ENCODE assay signal across 8 cellular contexts in genomic region chr2:109218087-109218791, GRCh38.
DNase-seq lines count a peak whose midpoint lies in the region; ATAC-seq, FAIRE-seq and TF ChIP-seq lines count a peak whose summit lies in the region.

No MANE protein-coding gene starts in this region.

- H3K27ac Mint-ChIP-seq in activated CD4-positive, alpha-beta T cell treated with anti-CD3 and anti-CD28 coated beads, Interleukin-2, amount 10 ng/mL, durations not matched to agents 7 days and 5 days, result peak overlapping the region; percentile 48
- H3K27ac Mint-ChIP-seq in chondrocyte (ENCODE audit: unreplicated experiment), result peak overlapping the region; percentile 82

- FAIRE-seq in H54 (lab: Jason Lieb, UNC), result no peak

- POLR2A ChIA-PET in activated CD4-positive, alpha-beta T cell treated with anti-CD3 and anti-CD28 coated beads, Interleukin-2, amount 10 ng/mL, durations not matched to agents 7 days and 5 days (lab: Charles Lee), result no interaction called here

- ATAC-seq in HG03139 (IDR thresholded peaks at IDR 0.05; ENCODE audit: unreplicated experiment) (peak; percentile 43), HG03196 (IDR thresholded peaks at IDR 0.05; ENCODE audit: unreplicated experiment) (no peak)

- TF ChIP-seq CTCF in chondrocyte (IDR thresholded peaks at IDR 0.05), result no peak

- no peak overlapping the region for H3K4me3 Mint-ChIP-seq in activated CD4-positive, alpha-beta T cell treated with anti-CD3 and anti-CD28 coated beads, Interleukin-2, amount 10 ng/mL, durations not matched to agents 7 days and 5 days
- no peak overlapping the region for H3K4me3 Mint-ChIP-seq in chondrocyte (ENCODE audit: unreplicated experiment)

- H3K27me3 Mint-ChIP-seq in activated CD4-positive, alpha-beta T cell treated with anti-CD3 and anti-CD28 coated beads, Interleukin-2, amount 10 ng/mL, durations not matched to agents 7 days and 5 days, result peaks cover 68% of the 10 kb centered on the region
- no peaks in the 10 kb centered on the region for H3K27me3 Mint-ChIP-seq in chondrocyte (ENCODE audit: low read depth)

- H3K36me3 Mint-ChIP-seq in activated CD4-positive, alpha-beta T cell treated with anti-CD3 and anti-CD28 coated beads, Interleukin-2, amount 10 ng/mL, durations not matched to agents 7 days and 5 days (ENCODE audit: low read depth), result peaks cover 2% of the 10 kb centered on the region
- peaks cover 7% of the 10 kb centered on the region for H3K36me3 Mint-ChIP-seq in chondrocyte (ENCODE audit: low read depth)

- peak overlapping the region; percentile 63 for H3K27ac ChIP-seq in temporal lobe (ENCODE audit: low read depth, low read length)

- DNase-seq in activated CD4-positive, alpha-beta T cell treated with anti-CD3 and anti-CD28 coated beads, Interleukin-2, amount 10 ng/mL, durations not matched to agents 7 days and 5 days, result no peak
- no peak for DNase-seq in activated CD4-positive, alpha-beta T cell treated with anti-CD3 and anti-CD28 coated beads, Interleukin-2, amount 50 U/mL, for 4 hours
- DNase-seq in chondrocyte (ENCODE audit: low spot score), result no peak
- DNase-seq in H54 (ENCODE audit: insufficient read length, low spot score), result no peak
- no peak for DNase-seq in stimulated activated CD4-positive, alpha-beta T cell treated with anti-CD3 and anti-CD28 coated beads, Interleukin-4, amount 100 ng/mL, for 4 hours

- TF ChIP-seq POLR2A in H54 (IDR thresholded peaks at IDR 0.05; ENCODE audit: low read depth, low read length), result no peak

- peaks cover 54% of the 10 kb centered on the region for H3K4me1 Mint-ChIP-seq in activated CD4-positive, alpha-beta T cell treated with anti-CD3 and anti-CD28 coated beads, Interleukin-2, amount 10 ng/mL, durations not matched to agents 7 days and 5 days
- peaks cover 72% of the 10 kb centered on the region for H3K4me1 Mint-ChIP-seq in chondrocyte (ENCODE audit: low read depth)

- CTCF ChIA-PET in activated CD4-positive, alpha-beta T cell treated with anti-CD3 and anti-CD28 coated beads, Interleukin-2, amount 10 ng/mL, durations not matched to agents 7 days and 5 days (lab: Charles Lee), result interaction anchor here (1.2 kb wide), 1 partner anchor 25 kb away, joined by 3 read pairs; no protein-coding TSS in a partner anchor

- no peaks in the 10 kb centered on the region for H3K9me3 Mint-ChIP-seq in activated CD4-positive, alpha-beta T cell treated with anti-CD3 and anti-CD28 coated beads, Interleukin-2, amount 10 ng/mL, durations not matched to agents 7 days and 5 days
- no peaks in the 10 kb centered on the region for H3K9me3 Mint-ChIP-seq in chondrocyte (ENCODE audit: low read depth)
